In genomic region chr3:181886676-181887075, GRCh38 we compare ENCODE assay signal across 17 cellular contexts.
DNase-seq lines count a peak whose midpoint lies in the region; ATAC-seq, FAIRE-seq and TF ChIP-seq lines count a peak whose summit lies in the region.
"Had no signal": no experiment of that assay in that cellular context is flagged by ENCODE, and none has a peak within 500 bp of the region (broad histone marks: within the 10 kb centered on the region; RNA-seq: fewer than 3 reads in every experiment).

No MANE protein-coding gene starts in this region.

- H3K27me3 ChIP-seq in RWPE2 (ENCODE audit: insufficient read depth, poor library complexity, severe bottlenecking) (no peaks in the 10 kb centered on the region), left ventricle myocardium inferior (ENCODE audit: low read depth) (peaks cover 9% of the 10 kb centered on the region), pancreas (no peaks in the 10 kb centered on the region)

- ATAC-seq in RWPE2 (ENCODE audit: low read depth) (peak; percentile 44; the same call in 1 of the 3 replicates), HG03159 (IDR thresholded peaks at IDR 0.05; ENCODE audit: unreplicated experiment) (no peak), pancreas (no peak)
- ATAC-seq: GM12878, HCT116 had no signal

- no peak for TF ChIP-seq POLR2A in lower leg skin (IDR thresholded peaks at IDR 0.05)

- DNase-seq in NCI-H69 (lab: John Stamatoyannopoulos, UW) (peak; percentile 50), RWPE2 (ENCODE audit: low spot score) (no peak), epithelial cell of esophagus (ENCODE audit: low read depth) (peak; percentile 72), lower leg skin (ENCODE audit: low spot score in 2 of 2) (peak; percentile 54 to 84), left ventricle myocardium inferior (no peak), pancreas (no peak)
- DNase-seq: C1 segment of cervical spinal cord; Calu3; CD4-positive, alpha-beta T cell; DMS 273 treated with DMSO at 0.1 percent for 48 hours had no signal

- H3K4me1 ChIP-seq in RWPE2 (ENCODE audit: insufficient read depth, poor library complexity, severe bottlenecking) (peaks cover 7% of the 10 kb centered on the region), left ventricle myocardium inferior (no peaks in the 10 kb centered on the region), pancreas (no peaks in the 10 kb centered on the region)

- H3K4me3 ChIP-seq in RWPE2 (ENCODE audit: severe bottlenecking) (no peak overlapping the region), epithelial cell of esophagus (ENCODE audit: low read length) (no peak overlapping the region), lower leg skin (ENCODE audit: low read depth, poor library complexity, severe bottlenecking) (no peak overlapping the region), left ventricle myocardium inferior (no peak overlapping the region), pancreas (no peak overlapping the region)
- H3K4me3 ChIP-seq: GM12878 had no signal

- no peak for FAIRE-seq in pancreas (lab: Jason Lieb, UNC)
- FAIRE-seq: A204.1, GM12878, GM18507, H54 had no signal

- TF ChIP-seq CTCF in RWPE2 (IDR thresholded peaks at IDR 0.05; ENCODE audit: poor library complexity, severe bottlenecking) (no peak), epithelial cell of esophagus (IDR thresholded peaks at IDR 0.05; ENCODE audit: insufficient read depth, low read depth, low read length, missing control alignments) (no peak), lower leg skin (IDR thresholded peaks at IDR 0.05) (no peak), left ventricle myocardium inferior (IDR thresholded peaks at IDR 0.05; ENCODE audit: borderline replicate concordance) (no peak), pancreas (IDR thresholded peaks at IDR 0.05) (no peak)

- no peaks in the 10 kb centered on the region for H3K9me3 ChIP-seq in RWPE2 (ENCODE audit: severe bottlenecking)
- H3K9me3 ChIP-seq in left ventricle myocardium inferior (replicated peaks), result no peaks in the 10 kb centered on the region
- no peaks in the 10 kb centered on the region for H3K9me3 ChIP-seq in pancreas

- no peaks in the 10 kb centered on the region for H3K36me3 ChIP-seq in RWPE2 (ENCODE audit: low read depth)
- no peaks in the 10 kb centered on the region for H3K36me3 ChIP-seq in left ventricle myocardium inferior
- H3K36me3 ChIP-seq in pancreas, result no peaks in the 10 kb centered on the region

- H3K27ac ChIP-seq in RWPE2 (ENCODE audit: poor library complexity, severe bottlenecking) (no peak overlapping the region), left ventricle myocardium inferior (replicated peaks) (no peak overlapping the region), pancreas (no peak overlapping the region)
- H3K27ac ChIP-seq: HL-60 had no signal

- intact Hi-C loops in lower leg skin (cut with DNase I; ENCODE audit: low total_unique reads), result no loop called here
- intact Hi-C loops in left ventricle myocardium inferior (cut with micrococcal nuclease), result no loop called here
- intact Hi-C loops in pancreas (cut with DNase I), result no loop called here

- WGBS in lower leg skin, 2 donors, result 36 to 43% methylated on average over 4 of the region's 4 CpGs
- 46 to 54% methylated on average over 4 of the region's 4 CpGs for WGBS in pancreas, 2 donors

Comparison
In these comparisons a context has a peak if more than half of its experiments do, and no peak if none do; other contexts are left out.
1. DNase-seq: peak in NCI-H69 (single experiment), epithelial cell of esophagus (single experiment) and lower leg skin (2 of 2); none in RWPE2 (single experiment), left ventricle myocardium inferior (single experiment) and pancreas (0 of 6).